9 cellular contexts compared by ENCODE assay signal in genomic region chr6:52283111-52283510, GRCh38. TPM values are rescaled to one million over a fixed set of nuclear protein-coding genes. Genes with fewer than 3 reads are reported as not detected.
A peak's percentile ranks its signal among the peaks of the same experiment; 100 is the strongest.
DNase-seq lines count a peak whose midpoint lies in the region; ATAC-seq and TF ChIP-seq lines count a peak whose summit lies in the region.
"Had no signal": no experiment of that assay in that cellular context is flagged by ENCODE, and none has a peak within 500 bp of the region (broad histone marks: within the 10 kb centered on the region; RNA-seq: fewer than 3 reads in every experiment).

No MANE protein-coding gene starts in this region.

- no peaks in the 10 kb centered on the region for H3K27me3 ChIP-seq in neural cell (ENCODE audit: insufficient read depth, low read depth, low read length)
- no peaks in the 10 kb centered on the region for H3K27me3 ChIP-seq in ovary

- no peak for TF ChIP-seq RAD21 in neural cell (conservative IDR thresholded peaks at IDR 0.05)

- ATAC-seq in GM18861 (IDR thresholded peaks at IDR 0.05; ENCODE audit: unreplicated experiment): no peak

- intact Hi-C loops in ovary (cut with DNase I): loop anchor here in 3 of 4 donors (10.0 kb wide), 3 partner anchors 112 to 132 kb away; no protein-coding TSS in a partner anchor

- WGBS in ovary, 3 donors: 59 to 68% (median 61%) methylated on average over 6 of the region's 6 CpGs

- H3K4me3 ChIP-seq in GM08714 (ENCODE audit: low read length) (peak overlapping the region; percentile 73), astrocyte of the cerebellum (ENCODE audit: low read depth, low read length) (peak overlapping the region; percentile 13), neural cell (ENCODE audit: low read length) (peak overlapping the region; percentile 86), ovary (no peak overlapping the region)

- H3K36me3 ChIP-seq in KOPT-K1 (ENCODE audit: insufficient read depth, low read length) (peaks cover 55% of the 10 kb centered on the region), neural cell (ENCODE audit: insufficient read depth, low read length) (no peaks in the 10 kb centered on the region), ovary (no peaks in the 10 kb centered on the region)

- in situ Hi-C loops in astrocyte of the cerebellum (cut with HindIII; ENCODE audit: low sequenced_read_pairs): no loop called here

- TF ChIP-seq POLR2A in ovary (IDR thresholded peaks at IDR 0.05): no peak

- no peak overlapping the region for H2AFZ ChIP-seq in neural cell (ENCODE audit: low read depth, low read length)

- TF ChIP-seq CTCF in astrocyte of the cerebellum (IDR thresholded peaks at IDR 0.05; ENCODE audit: low read depth, low read length, missing control alignments) (no peak), neural cell (IDR thresholded peaks at IDR 0.05; ENCODE audit: poor library complexity, severe bottlenecking) (no peak), ovary (IDR thresholded peaks at IDR 0.05) (no peak)

- TF ChIP-seq EP300 in neural cell (conservative IDR thresholded peaks at IDR 0.05; ENCODE audit: poor library complexity, severe bottlenecking): no peak
- TF ChIP-seq EP300 in ovary (IDR thresholded peaks at IDR 0.05): no peak

- H3K9me2 ChIP-seq in neural cell (ENCODE audit: insufficient read depth, low read length): no peaks in the 10 kb centered on the region

- no peaks in the 10 kb centered on the region for H3K4me1 ChIP-seq in ovary (ENCODE audit: insufficient read depth)

- no peaks in the 10 kb centered on the region for H4K20me1 ChIP-seq in neural cell (ENCODE audit: insufficient read depth)

- H3K9me3 ChIP-seq in KOPT-K1 (ENCODE audit: insufficient read depth, low read length, poor library complexity, severe bottlenecking) (no peaks in the 10 kb centered on the region), neural cell (ENCODE audit: low read length) (no peaks in the 10 kb centered on the region), ovary (no peaks in the 10 kb centered on the region)

- peaks cover 18% of the 10 kb centered on the region for H3K79me2 ChIP-seq in neural cell (replicated peaks; ENCODE audit: insufficient read depth, low read length)

- no peak overlapping the region for H3K4me2 ChIP-seq in neural cell (ENCODE audit: low read length)

- H3K27ac ChIP-seq in KOPT-K1 (ENCODE audit: low read depth, low read length, poor library complexity, severe bottlenecking) (peak overlapping the region; percentile 86), neural cell (ENCODE audit: low read length) (no peak overlapping the region), ovary (no peak overlapping the region)

- H3F3A ChIP-seq in neural cell (ENCODE audit: insufficient read depth, low read length, poor library complexity, severe bottlenecking): no peaks in the 10 kb centered on the region

- no peak overlapping the region for H3K9ac ChIP-seq in neural cell (ENCODE audit: low read length)

- DNase-seq in astrocyte of the cerebellum (ENCODE audit: low read depth) (no peak), ovary (no peak), 8988T (no peak)
- DNase-seq: stimulated activated naive CD4-positive, alpha-beta T cell had no signal

TF ChIP-seq in neural cell, 6 proteins besides CTCF, POLR2A, EP300 and RAD21:
- TF ChIP-seq MXI1 (conservative IDR thresholded peaks at IDR 0.05; ENCODE audit: poor library complexity, severe bottlenecking) (no peak), POLR2AphosphoS5 (IDR thresholded peaks at IDR 0.05) (no peak), TAF1 (IDR thresholded peaks at IDR 0.05; ENCODE audit: low read depth) (no peak), EZH2 (IDR thresholded peaks at IDR 0.05; ENCODE audit: borderline replicate concordance, insufficient read depth, low read length, poor library complexity, severe bottlenecking) (no peak), SMC3 (conservative IDR thresholded peaks at IDR 0.05; ENCODE audit: poor library complexity) (no peak)
- TF ChIP-seq, protein P1, sequence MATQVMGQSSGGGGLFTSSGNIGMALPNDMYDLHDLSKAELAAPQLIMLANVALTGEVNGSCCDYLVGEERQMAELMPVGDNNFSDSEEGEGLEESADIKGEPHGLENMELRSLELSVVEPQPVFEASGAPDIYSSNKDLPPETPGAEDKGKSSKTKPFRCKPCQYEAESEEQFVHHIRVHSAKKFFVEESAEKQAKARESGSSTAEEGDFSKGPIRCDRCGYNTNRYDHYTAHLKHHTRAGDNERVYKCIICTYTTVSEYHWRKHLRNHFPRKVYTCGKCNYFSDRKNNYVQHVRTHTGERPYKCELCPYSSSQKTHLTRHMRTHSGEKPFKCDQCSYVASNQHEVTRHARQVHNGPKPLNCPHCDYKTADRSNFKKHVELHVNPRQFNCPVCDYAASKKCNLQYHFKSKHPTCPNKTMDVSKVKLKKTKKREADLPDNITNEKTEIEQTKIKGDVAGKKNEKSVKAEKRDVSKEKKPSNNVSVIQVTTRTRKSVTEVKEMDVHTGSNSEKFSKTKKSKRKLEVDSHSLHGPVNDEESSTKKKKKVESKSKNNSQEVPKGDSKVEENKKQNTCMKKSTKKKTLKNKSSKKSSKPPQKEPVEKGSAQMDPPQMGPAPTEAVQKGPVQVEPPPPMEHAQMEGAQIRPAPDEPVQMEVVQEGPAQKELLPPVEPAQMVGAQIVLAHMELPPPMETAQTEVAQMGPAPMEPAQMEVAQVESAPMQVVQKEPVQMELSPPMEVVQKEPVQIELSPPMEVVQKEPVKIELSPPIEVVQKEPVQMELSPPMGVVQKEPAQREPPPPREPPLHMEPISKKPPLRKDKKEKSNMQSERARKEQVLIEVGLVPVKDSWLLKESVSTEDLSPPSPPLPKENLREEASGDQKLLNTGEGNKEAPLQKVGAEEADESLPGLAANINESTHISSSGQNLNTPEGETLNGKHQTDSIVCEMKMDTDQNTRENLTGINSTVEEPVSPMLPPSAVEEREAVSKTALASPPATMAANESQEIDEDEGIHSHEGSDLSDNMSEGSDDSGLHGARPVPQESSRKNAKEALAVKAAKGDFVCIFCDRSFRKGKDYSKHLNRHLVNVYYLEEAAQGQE (IDR thresholded peaks at IDR 0.05; ENCODE audit: borderline replicate concordance): no peak

RNA-seq across cellular contexts. Expression of gene MCM3, which starts 1.4 kb away (rescaled TPM):
- polyA plus RNA-seq in neural cell (8.6 and 8.8 TPM in 2 replicates), ovary (10 to 100 TPM; 34.3 to 43.8 TPM)
- 9.7 and 13.8 TPM in 2 replicates for polyA minus RNA-seq in neural cell
- total RNA-seq in ovary: 10 to 100 TPM; 25.5 to 41.8 (median 37.1) TPM

RNA-seq across cellular contexts. Expression of gene IL17F, which starts 38.8 kb away (rescaled TPM):
- polyA plus RNA-seq in neural cell (not detected in 2 replicates), ovary (not detected)
- not detected in 2 replicates for polyA minus RNA-seq in neural cell
- total RNA-seq in ovary: not detected
- total RNA-seq: renal cortical epithelial cell had no signal
